In genomic region chr5:87276655-87277054, GRCh38 we compare ENCODE assay signal across 24 cellular contexts.
"Had no signal": no experiment of that assay in that cellular context is flagged by ENCODE, and none has a peak within 500 bp of the region (broad histone marks: within the 10 kb centered on the region; RNA-seq: fewer than 3 reads in every experiment).

No MANE protein-coding gene starts in this region.

- FAIRE-seq: islet of Langerhans, small intestine had no signal

- H3K27ac ChIP-seq: colonic mucosa, epithelial cell of prostate, hepatocyte, parathyroid adenoma, right lobe of liver, thoracic aorta, upper lobe of left lung had no signal

- H3K9me3 Mint-ChIP-seq: activated T-helper 1 cell treated with anti-CD3 and anti-CD28 coated beads, Interleukin-12 subunit alpha, Interleukin-12 subunit beta, Interleukin-2, Interleukin-4 antibody, amounts not matched to agents 30 ng/mL and 10 ng/mL and 1 ng/mL, durations not matched to agents 14 hours and 24 hours and 36 hours; endodermal cell; stimulated activated effector memory CD8-positive, alpha-beta T cell treated with anti-CD3 and anti-CD28 coated beads, Interleukin-12 subunit alpha, Interleukin-12 subunit beta, amount 100 ng/mL, for 72 hours had no signal

- ATAC-seq: left cardiac atrium; natural killer cell treated with Interleukin-12 subunit alpha and Interleukin-12 subunit beta and Interleukin-15 and Interleukin-18, amount 100 ng/mL, for 72 hours; right lobe of liver had no signal

- DNase-seq: activated CD4-positive, alpha-beta T cell treated with anti-CD3 and anti-CD28 coated beads for 48 hours; activated CD4-positive, CD25-positive, alpha-beta regulatory T cell; activated CD8-positive, alpha-beta T cell treated with anti-CD3 and anti-CD28 coated beads for 36 hours; anterior cingulate cortex; caudate nucleus; colonic mucosa; endodermal cell; left cardiac atrium; mesendoderm; right lobe of liver; small intestine; stimulated activated CD4-positive, alpha-beta T cell treated with anti-CD3 and anti-CD28 coated beads, Interleukin-15, amount 100 ng/mL, for 24 hours; stimulated activated CD4-positive, alpha-beta T cell treated with anti-CD3 and anti-CD28 coated beads, Interleukin-4, amount 100 ng/mL, for 1 hour; T-helper 9 cell; upper lobe of left lung had no signal

- H3K4me1 ChIP-seq: colonic mucosa had no signal

- H3K4me3 ChIP-seq: colonic mucosa, hepatocyte, right lobe of liver, thoracic aorta, upper lobe of left lung had no signal

- H3K9me3 ChIP-seq: colonic mucosa, right lobe of liver, thoracic aorta, upper lobe of left lung had no signal

- H3K27me3 ChIP-seq: colonic mucosa, hepatocyte, right lobe of liver, upper lobe of left lung had no signal

- H3K4me3 Mint-ChIP-seq: activated CD8-positive, alpha-beta T cell treated with anti-CD3 and anti-CD28 coated beads for 36 hours; activated T-helper 1 cell treated with anti-CD3 and anti-CD28 coated beads, Interleukin-12 subunit alpha, Interleukin-12 subunit beta, Interleukin-2, Interleukin-4 antibody, amounts not matched to agents 30 ng/mL and 10 ng/mL and 1 ng/mL, durations not matched to agents 14 hours and 24 hours and 36 hours; brain; endodermal cell; natural killer cell treated with Interleukin-12 subunit alpha and Interleukin-12 subunit beta and Interleukin-15 and Interleukin-18, amount 100 ng/mL, for 72 hours; stimulated activated effector memory CD8-positive, alpha-beta T cell treated with anti-CD3 and anti-CD28 coated beads, Interleukin-12 subunit alpha, Interleukin-12 subunit beta, amount 100 ng/mL, for 72 hours had no signal

- H2AFZ ChIP-seq: hepatocyte, parathyroid adenoma had no signal

- H3K9ac ChIP-seq: parathyroid adenoma had no signal

- H3K36me3 ChIP-seq: colonic mucosa, right lobe of liver, thoracic aorta, upper lobe of left lung had no signal

- H3K27me3 Mint-ChIP-seq: activated CD8-positive, alpha-beta T cell treated with anti-CD3 and anti-CD28 coated beads for 36 hours; brain; natural killer cell treated with Interleukin-12 subunit alpha and Interleukin-12 subunit beta and Interleukin-15 and Interleukin-18, amount 100 ng/mL, for 72 hours had no signal

- H3K4me2 ChIP-seq: hepatocyte had no signal

- H3K4me1 Mint-ChIP-seq: endodermal cell had no signal

- H3K27ac Mint-ChIP-seq: activated T-helper 1 cell treated with anti-CD3 and anti-CD28 coated beads, Interleukin-12 subunit alpha, Interleukin-12 subunit beta, Interleukin-2, Interleukin-4 antibody, amounts not matched to agents 30 ng/mL and 10 ng/mL and 1 ng/mL, durations not matched to agents 14 hours and 24 hours and 36 hours; endodermal cell; stimulated activated effector memory CD8-positive, alpha-beta T cell treated with anti-CD3 and anti-CD28 coated beads, Interleukin-12 subunit alpha, Interleukin-12 subunit beta, amount 100 ng/mL, for 72 hours had no signal
